ENCODE assay signal across 7 cellular contexts in genomic region chr10:73666153-73666809, GRCh38. TPM values are rescaled to one million over a fixed set of nuclear protein-coding genes. Genes with fewer than 3 reads are reported as not detected.
"Had no signal": no experiment of that assay in that cellular context is flagged by ENCODE, and none has a peak within 500 bp of the region (broad histone marks: within the 10 kb centered on the region; RNA-seq: fewer than 3 reads in every experiment).

No MANE protein-coding gene starts in this region.

RNA-seq across cellular contexts. Expression of gene SYNPO2L, which starts 10.5 kb away (rescaled TPM):
- total RNA-seq: activated naive CD4-positive, alpha-beta T cell treated with anti-CD3 and anti-CD28 coated beads, Interleukin-2, amount 50 U/mL, for 72 hours; activated T-helper 17 cell treated with anti-CD3 and anti-CD28 coated beads, Interleukin-2, amount 50 U/mL, for 72 hours; cerebellum; epithelial cell of proximal tubule; subcutaneous adipose tissue had no signal

RNA-seq across cellular contexts. Expression of gene MYOZ1, which starts 25.0 kb away (rescaled TPM):
- total RNA-seq: activated naive CD4-positive, alpha-beta T cell treated with anti-CD3 and anti-CD28 coated beads, Interleukin-2, amount 50 U/mL, for 72 hours; activated T-helper 17 cell treated with anti-CD3 and anti-CD28 coated beads, Interleukin-2, amount 50 U/mL, for 72 hours; gastroesophageal sphincter; T-helper 1 cell treated with Interleukin-12 subunit alpha and Interleukin-12 subunit beta and Interleukin-4 antibody, amounts not matched to agents 30 ng/mL and 1 ng/mL, for 36 hours had no signal
